Comparison of ENCODE assay signal across 17 cellular contexts in the genomic region with DNA sequence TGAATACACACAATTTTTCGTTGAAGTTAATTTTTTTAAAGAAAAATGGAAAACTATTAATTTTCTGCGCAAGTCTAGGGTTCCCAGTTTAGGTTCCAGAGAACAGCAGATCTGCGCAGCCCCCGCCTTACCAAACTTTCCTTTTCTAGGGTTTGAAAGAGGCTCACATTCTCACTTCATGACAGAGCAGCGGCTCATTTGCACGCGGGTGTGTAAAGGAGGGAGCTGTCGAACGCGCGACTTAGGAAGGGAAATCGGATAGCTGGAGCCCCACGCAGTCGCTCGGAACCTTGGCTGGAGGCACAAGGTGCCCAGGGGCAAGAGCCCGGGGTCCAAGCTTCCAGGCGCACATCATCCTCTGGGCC.
A peak's percentile ranks its signal among the peaks of the same experiment; 100 is the strongest.
DNase-seq lines count a peak whose midpoint lies in the region; ATAC-seq, FAIRE-seq and TF ChIP-seq lines count a peak whose summit lies in the region.
"Had no signal": no experiment of that assay in that cellular context is flagged by ENCODE, and none has a peak within 500 bp of the region (broad histone marks: within the 10 kb centered on the region; RNA-seq: fewer than 3 reads in every experiment).

No MANE protein-coding gene starts in this region.

- H3K4me2 ChIP-seq in K562 (ENCODE audit: insufficient read depth, low read length): no peak overlapping the region

- H3K4me1 ChIP-seq in ES-I3 (ENCODE audit: insufficient read depth, low read length): peaks cover 10% of the 10 kb centered on the region
- H3K4me1 ChIP-seq in HUES48 (ENCODE audit: control insufficient read depth, insufficient read depth, low read length): peaks cover 52% of the 10 kb centered on the region
- H3K4me1 ChIP-seq in K562 (replicated peaks in 1 of 2; ENCODE audit: control insufficient read depth in 2 of 2, insufficient read depth in 2 of 2, low read length in 2 of 2): peaks cover 0 to 22% of the 10 kb centered on the region in 2 experiments; a peak in 2 of 5 replicates
- H3K4me1 ChIP-seq: BE2C had no signal

- H3K27me3 ChIP-seq in HUES48 (ENCODE audit: control insufficient read depth, insufficient read depth, low read length) (peaks cover 100% of the 10 kb centered on the region), K562 (ENCODE audit: control insufficient read depth in 2 of 2, insufficient read depth in 2 of 2, low read length in 2 of 2) (peaks cover 39 to 55% of the 10 kb centered on the region in 2 experiments; a peak in 3 of 5 replicates)

- no peaks in the 10 kb centered on the region for H3K9me3 ChIP-seq in ES-I3 (ENCODE audit: control insufficient read depth, insufficient read depth, low read length)
- no peaks in the 10 kb centered on the region for H3K9me3 ChIP-seq in HUES48 (ENCODE audit: control insufficient read depth, insufficient read depth, low read length)
- no peaks in the 10 kb centered on the region for H3K9me3 ChIP-seq in K562 (replicated peaks; ENCODE audit: control insufficient read depth, insufficient read depth, low read depth, low read length)
- H3K9me3 ChIP-seq: BE2C, breast epithelium had no signal

- intact Hi-C loops in K562 (cut with micrococcal nuclease): loop anchor here (5.0 kb wide), 1 partner anchor 542 kb away; no protein-coding TSS in a partner anchor

- WGBS in K562 (ENCODE audit: insufficient coverage, low coverage, missing lambda C conversion rate): 15% methylated on average over 17 of the region's 17 CpGs

- H3K36me3 ChIP-seq in ES-I3 (ENCODE audit: insufficient read depth, low read length): no peaks in the 10 kb centered on the region
- H3K36me3 ChIP-seq in HUES48 (ENCODE audit: control insufficient read depth, insufficient read depth, low read length): no peaks in the 10 kb centered on the region
- H3K36me3 ChIP-seq in K562 (ENCODE audit: control insufficient read depth, insufficient read depth, low read length): no peaks in the 10 kb centered on the region
- H3K36me3 ChIP-seq: BE2C, breast epithelium, Peyer's patch had no signal

- no peaks in the 10 kb centered on the region for H3K36me3 Mint-ChIP-seq in progenitor cell of endocrine pancreas (ENCODE audit: insufficient read depth)
- H3K36me3 Mint-ChIP-seq in activated naive CD8-positive, alpha-beta T cell treated with anti-CD3 and anti-CD28 coated beads, Interleukin-2, amount 50 U/mL, for 24 hours (ENCODE audit: low read depth): no peaks in the 10 kb centered on the region
- H3K36me3 Mint-ChIP-seq: stimulated activated memory B cell treated with anti-CD40 and anti-IgM and Interleukin-4, amounts not matched to agents 10 μg/mL and 1 μg/mL and 100 μg/mL, for 72 hours had no signal

- TF ChIP-seq POLR2A in K562 (conservative IDR thresholded peaks at IDR 0.05): no peak
- no peak for TF ChIP-seq POLR2A in erythroblast (IDR thresholded peaks at IDR 0.05; ENCODE audit: low read length)

- no peaks in the 10 kb centered on the region for H3K4me1 Mint-ChIP-seq in progenitor cell of endocrine pancreas (ENCODE audit: low read depth)
- H3K4me1 Mint-ChIP-seq in activated naive CD8-positive, alpha-beta T cell treated with anti-CD3 and anti-CD28 coated beads, Interleukin-2, amount 50 U/mL, for 24 hours: peaks cover 9% of the 10 kb centered on the region

- TF ChIP-seq CTCF in K562 (IDR thresholded peaks at IDR 0.05 in 2 of 3, conservative IDR thresholded peaks at IDR 0.05 in 1 of 3; ENCODE audit: insufficient read depth in 2 of 3, low read depth in 1 of 3, low read length in 3 of 3) (no peak), progenitor cell of endocrine pancreas (IDR thresholded peaks at IDR 0.05; ENCODE audit: unreplicated experiment) (no peak)

- no peaks in the 10 kb centered on the region for H3K79me2 ChIP-seq in K562 (ENCODE audit: control insufficient read depth, insufficient read depth, low read length)

- peaks cover 3% of the 10 kb centered on the region for H3K9me1 ChIP-seq in K562 (ENCODE audit: control insufficient read depth, insufficient read depth, low read length)

- POLR2A ChIA-PET in K562 (lab: Yijun Ruan, JAX): no interaction called here

- no peaks in the 10 kb centered on the region; the same call in 1 of the 2 replicates for H4K20me1 ChIP-seq in K562 (replicated peaks; ENCODE audit: control insufficient read depth, insufficient read depth, low read length)

- H3K4me3 Mint-ChIP-seq in progenitor cell of endocrine pancreas (ENCODE audit: low read depth): no peak overlapping the region
- no peak overlapping the region for H3K4me3 Mint-ChIP-seq in activated naive CD8-positive, alpha-beta T cell treated with anti-CD3 and anti-CD28 coated beads, Interleukin-2, amount 50 U/mL, for 24 hours
- H3K4me3 Mint-ChIP-seq: stimulated activated memory B cell treated with anti-CD40 and anti-IgM and Interleukin-4, amounts not matched to agents 10 μg/mL and 1 μg/mL and 100 μg/mL, for 72 hours had no signal

- H3K27ac ChIP-seq in HUES48 (ENCODE audit: low read depth, low read length) (no peak overlapping the region), K562 (ENCODE audit: extremely low read depth, low read depth, low read length) (no peak overlapping the region)
- H3K27ac ChIP-seq: breast epithelium, Peyer's patch had no signal

- CTCF ChIA-PET in K562 (lab: Yijun Ruan, JAX; ENCODE audit: low intra/inter-chr PET ratio): no interaction called here

- BruUV-seq in K562 (replicated peaks; lab: Mats Ljungman, UMichigan): no TSS peak

- H3K27me3 Mint-ChIP-seq in progenitor cell of endocrine pancreas: peaks cover 98% of the 10 kb centered on the region
- peaks cover 85% of the 10 kb centered on the region for H3K27me3 Mint-ChIP-seq in activated naive CD8-positive, alpha-beta T cell treated with anti-CD3 and anti-CD28 coated beads, Interleukin-2, amount 50 U/mL, for 24 hours

- no peak for ATAC-seq in K562
- no peak for ATAC-seq in activated naive CD8-positive, alpha-beta T cell treated with anti-CD3 and anti-CD28 coated beads, Interleukin-2, amount 50 U/mL, for 24 hours
- ATAC-seq in activated CD4-positive, CD25-positive, alpha-beta regulatory T cell treated with anti-CD3 and anti-CD28 coated beads, Interleukin-2, amount 50 U/mL, for 24 hours: no peak
- ATAC-seq: stimulated activated memory B cell treated with anti-CD40 and anti-IgM and Interleukin-4, amounts not matched to agents 10 μg/mL and 1 μg/mL and 100 μg/mL, for 72 hours had no signal

- no peak overlapping the region for H3K27ac Mint-ChIP-seq in progenitor cell of endocrine pancreas
- H3K27ac Mint-ChIP-seq in activated naive CD8-positive, alpha-beta T cell treated with anti-CD3 and anti-CD28 coated beads, Interleukin-2, amount 50 U/mL, for 24 hours: no peak overlapping the region
- H3K27ac Mint-ChIP-seq: stimulated activated memory B cell treated with anti-CD40 and anti-IgM and Interleukin-4, amounts not matched to agents 10 μg/mL and 1 μg/mL and 100 μg/mL, for 72 hours had no signal

- H3K9ac ChIP-seq in ES-I3 (ENCODE audit: low read depth, low read length): peak overlapping the region; percentile 38; the same call in 1 of the 2 replicates
- H3K9ac ChIP-seq in HUES48 (ENCODE audit: low read depth, low read length): no peak overlapping the region
- H3K9ac ChIP-seq in K562 (ENCODE audit: insufficient read depth in 1 of 2, low read depth in 2 of 2, low read length in 2 of 2): no peak overlapping the region

- H3K4me3 ChIP-seq in HUES48 (ENCODE audit: low read depth, low read length) (peak overlapping the region; percentile 59), K562 (no peak overlapping the region)
- H3K4me3 ChIP-seq: breast epithelium, Peyer's patch had no signal

- no peak for TF ChIP-seq RAD21 in K562 (CRISPR knock-in tag; conservative IDR thresholded peaks at IDR 0.05 in 1 of 2, IDR thresholded peaks at IDR 0.05 in 1 of 2)

- H3K9me3 Mint-ChIP-seq in progenitor cell of endocrine pancreas (ENCODE audit: low read depth): no peaks in the 10 kb centered on the region
- H3K9me3 Mint-ChIP-seq in activated naive CD8-positive, alpha-beta T cell treated with anti-CD3 and anti-CD28 coated beads, Interleukin-2, amount 50 U/mL, for 24 hours: no peaks in the 10 kb centered on the region

- DNase-seq in K562 (ENCODE audit: extremely low read depth in 1 of 4, low spot score in 3 of 4) (no peak), medulla oblongata (ENCODE audit: extremely low spot score) (peak; percentile 30), erythroblast (lab: John Stamatoyannopoulos, UW) (no peak), progenitor cell of endocrine pancreas (ENCODE audit: low spot score, unreplicated experiment) (no peak)
- DNase-seq in activated naive CD8-positive, alpha-beta T cell treated with anti-CD3 and anti-CD28 coated beads, Interleukin-2, amount 50 U/mL, for 24 hours: no peak
- DNase-seq: activated CD4-positive, CD25-positive, alpha-beta regulatory T cell; activated naive CD4-positive, alpha-beta T cell; foreskin fibroblast; immature natural killer cell; Peyer's patch had no signal

- no peak for TF ChIP-seq EP300 in K562 (IDR thresholded peaks at IDR 0.05; ENCODE audit: low read length)

- no peak overlapping the region for H2AFZ ChIP-seq in K562 (ENCODE audit: low read depth, low read length)

- in situ Hi-C loops in K562 (cut with MboI): no loop called here

- no peak for FAIRE-seq in K562 (lab: Jason Lieb, UNC)
- FAIRE-seq: H54 had no signal

TF ChIP-seq in K562, 482 proteins besides CTCF, POLR2A, EP300 and RAD21:
- TF ChIP-seq, protein P1, sequence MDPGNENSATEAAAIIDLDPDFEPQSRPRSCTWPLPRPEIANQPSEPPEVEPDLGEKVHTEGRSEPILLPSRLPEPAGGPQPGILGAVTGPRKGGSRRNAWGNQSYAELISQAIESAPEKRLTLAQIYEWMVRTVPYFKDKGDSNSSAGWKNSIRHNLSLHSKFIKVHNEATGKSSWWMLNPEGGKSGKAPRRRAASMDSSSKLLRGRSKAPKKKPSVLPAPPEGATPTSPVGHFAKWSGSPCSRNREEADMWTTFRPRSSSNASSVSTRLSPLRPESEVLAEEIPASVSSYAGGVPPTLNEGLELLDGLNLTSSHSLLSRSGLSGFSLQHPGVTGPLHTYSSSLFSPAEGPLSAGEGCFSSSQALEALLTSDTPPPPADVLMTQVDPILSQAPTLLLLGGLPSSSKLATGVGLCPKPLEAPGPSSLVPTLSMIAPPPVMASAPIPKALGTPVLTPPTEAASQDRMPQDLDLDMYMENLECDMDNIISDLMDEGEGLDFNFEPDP (CRISPR knock-in tag; IDR thresholded peaks at IDR 0.05): no peak
- peak; percentile 39 for TF ChIP-seq CBX2 (IDR thresholded peaks at IDR 0.05; ENCODE audit: insufficient read depth, low read length, poor library complexity, severe bottlenecking)
